Comparison of ENCODE assay signal across 13 cellular contexts in genomic region chr17:75906143-75906884, GRCh38. TPM values are rescaled to one million over a fixed set of nuclear protein-coding genes. Genes with fewer than 3 reads are reported as not detected.
DNase-seq lines count a peak whose midpoint lies in the region; ATAC-seq and TF ChIP-seq lines count a peak whose summit lies in the region.
"Had no signal": no experiment of that assay in that cellular context is flagged by ENCODE, and none has a peak within 500 bp of the region (broad histone marks: within the 10 kb centered on the region; RNA-seq: fewer than 3 reads in every experiment).

No MANE protein-coding gene starts in this region.

- TF ChIP-seq CTCF in SK-N-SH (IDR thresholded peaks at IDR 0.05) (no peak), RWPE2 (IDR thresholded peaks at IDR 0.05; ENCODE audit: poor library complexity, severe bottlenecking) (no peak), esophagus squamous epithelium (IDR thresholded peaks at IDR 0.05) (no peak), GM20000 (IDR thresholded peaks at IDR 0.05; ENCODE audit: extremely low read depth, missing control alignments) (no peak)

- WGBS in SK-N-SH (ENCODE audit: low lambda C conversion rate): 84% methylated on average over 10 of the region's 10 CpGs
- 67 to 73% methylated on average over 7 to 10 of the region's 10 CpGs for WGBS in esophagus squamous epithelium, 2 donors

- intact Hi-C loops in esophagus squamous epithelium (cut with DNase I): loop anchor here (5.0 kb wide), 1 partner anchor 101 kb away; no protein-coding TSS in a partner anchor

- no peak for TF ChIP-seq RAD21 in SK-N-SH (IDR thresholded peaks at IDR 0.05; ENCODE audit: low read length)

- no peak for TF ChIP-seq EP300 in SK-N-SH (IDR thresholded peaks at IDR 0.05; ENCODE audit: borderline replicate concordance in 1 of 2, low read depth in 1 of 2, low read length in 1 of 2)

- H3K79me2 ChIP-seq in SK-N-SH (ENCODE audit: insufficient read depth): peaks cover 30% of the 10 kb centered on the region; the same call in 1 of the 2 replicates

- H3K27ac ChIP-seq in SK-N-SH (ENCODE audit: low read depth in 2 of 2, low read length in 1 of 2) (0 out of 4 replicates have a peak overlapping the region, but pooled peaks of 1 of the 2 experiments have one; percentile 86), RWPE2 (ENCODE audit: poor library complexity, severe bottlenecking) (peak overlapping the region; percentile 69), esophagus squamous epithelium (peak overlapping the region; percentile 90 to 95 (median 92)), skin epidermis (peak overlapping the region in 13 of 21 experiments; percentile 5 to 93 (median 63))

- DNase-seq in SK-N-SH (no peak), RWPE2 (ENCODE audit: low spot score) (no peak), esophagus squamous epithelium (lab: John Stamatoyannopoulos, UW) (no peak), GM20000 (ENCODE audit: low spot score) (no peak), H7 (no peak)
- DNase-seq: ACHN, dermis blood vessel endothelial cell, GDM1, MG63, NCI-H524 treated with DMSO at 0.1 percent for 48 hours had no signal

- TF ChIP-seq POLR2A in esophagus squamous epithelium (IDR thresholded peaks at IDR 0.05): no peak

- peaks cover 17% of the 10 kb centered on the region for H3F3A ChIP-seq in SK-N-SH (replicated peaks; ENCODE audit: insufficient read depth)

- H2AFZ ChIP-seq in SK-N-SH (ENCODE audit: low read depth): 0 out of 2 replicates have a peak overlapping the region, but pooled peaks have one; percentile 99

- H3K4me3 ChIP-seq in SK-N-SH (ENCODE audit: low read depth in 2 of 2, low read length in 1 of 2) (no peak overlapping the region), RWPE2 (ENCODE audit: severe bottlenecking) (no peak overlapping the region), esophagus squamous epithelium (no peak overlapping the region), skin epidermis (no peak overlapping the region), H7 (ENCODE audit: insufficient read depth, low read depth, low read length) (no peak overlapping the region)

- H3K36me3 ChIP-seq in SK-N-SH (replicated peaks in 1 of 2; ENCODE audit: control insufficient read depth in 1 of 2, insufficient read depth in 2 of 2, low read length in 1 of 2) (peaks cover 8 to 13% of the 10 kb centered on the region in 2 experiments), RWPE2 (ENCODE audit: low read depth) (peaks cover 24% of the 10 kb centered on the region), esophagus squamous epithelium (peaks cover 0 to 19% (median 5%) of the 10 kb centered on the region in 3 donors), H7 (replicated peaks; ENCODE audit: control insufficient read depth, insufficient read depth, low read length) (peaks cover 8% of the 10 kb centered on the region)

- H3K9me2 ChIP-seq in SK-N-SH: no peaks in the 10 kb centered on the region

- H3K27me3 ChIP-seq in SK-N-SH (ENCODE audit: insufficient read depth) (no peaks in the 10 kb centered on the region), RWPE2 (ENCODE audit: insufficient read depth, poor library complexity, severe bottlenecking) (no peaks in the 10 kb centered on the region), esophagus squamous epithelium (no peaks in the 10 kb centered on the region), H7 (ENCODE audit: control insufficient read depth, insufficient read depth, low read length) (no peaks in the 10 kb centered on the region)
- H3K27me3 ChIP-seq: MG63 had no signal

- POLR2A ChIA-PET in SK-N-SH (lab: Yijun Ruan, JAX): interaction anchor here (1.1 to 1.9 kb wide), 3 partner anchors 51 to 108 kb away, joined by 4 to 7 read pairs (median 4); partner anchors contain the start of gene WBP2

- ATAC-seq in SK-N-SH treated with all-trans-retinoic acid at 6 μM for 48 hours (no peak), RWPE2 (ENCODE audit: low read depth) (no peak), GM18909 (IDR thresholded peaks at IDR 0.05; ENCODE audit: poor library complexity, unreplicated experiment) (no peak)

- H3K9ac ChIP-seq in SK-N-SH: no peak overlapping the region

- CTCF ChIA-PET in SK-N-SH (lab: Yijun Ruan, JAX): interaction anchor here (1.1 to 5.6 kb wide), 23 partner anchors 10 to 373 kb away, joined by 3 to 142 read pairs (median 11); partner anchors contain the start of genes CDK3, FBF1, TRIM47 and TRIM65

- no peaks in the 10 kb centered on the region for H4K20me1 ChIP-seq in SK-N-SH (ENCODE audit: insufficient read depth)

- no peak overlapping the region for H3K4me2 ChIP-seq in SK-N-SH

- H3K9me3 ChIP-seq in SK-N-SH (no peaks in the 10 kb centered on the region), RWPE2 (ENCODE audit: severe bottlenecking) (no peaks in the 10 kb centered on the region), esophagus squamous epithelium (no peaks in the 10 kb centered on the region)
- H3K9me3 ChIP-seq: MG63 had no signal

- peaks cover 4 to 22% of the 10 kb centered on the region in 2 experiments; a peak in 2 of 4 replicates for H3K4me1 ChIP-seq in SK-N-SH (ENCODE audit: control insufficient read depth in 1 of 2, insufficient read depth in 2 of 2, low read depth in 1 of 2, low read length in 1 of 2)
- peaks cover 20% of the 10 kb centered on the region for H3K4me1 ChIP-seq in RWPE2 (ENCODE audit: insufficient read depth, poor library complexity, severe bottlenecking)
- H3K4me1 ChIP-seq in esophagus squamous epithelium: peaks cover 25 to 75% (median 36%) of the 10 kb centered on the region in 3 donors

TF ChIP-seq in SK-N-SH, 30 proteins besides CTCF, POLR2A, EP300 and RAD21 (continues in another document):
- no peak for TF ChIP-seq MEF2A (IDR thresholded peaks at IDR 0.05; ENCODE audit: borderline replicate concordance, low read depth)

TF ChIP-seq in SK-N-SH treated with all-trans-retinoic acid at 6 μM for 48 hours, 23 proteins besides CTCF, POLR2A, EP300 and RAD21:
- no peak for TF ChIP-seq CREB5 (CRISPR knock-in tag; IDR thresholded peaks at IDR 0.05; ENCODE audit: low read depth)
- no peak for TF ChIP-seq TCF4 (CRISPR knock-in tag; IDR thresholded peaks at IDR 0.05; ENCODE audit: borderline replicate concordance)
- no peak for TF ChIP-seq ZFP3 (CRISPR knock-in tag; IDR thresholded peaks at IDR 0.05)

RNA-seq across cellular contexts. Expression of gene MRPL38, which starts 1.6 kb away (rescaled TPM):
- polyA plus RNA-seq in SK-N-SH (2012; rRNA removed): 62.5 and 93.9 TPM in 2 replicates
- polyA plus RNA-seq in SK-N-SH (2012; cell fraction: cytosol; rRNA removed): 28.7 and 43.8 TPM in 2 replicates
- polyA plus RNA-seq in SK-N-SH (2012; cell fraction: nucleus; rRNA removed): 321 and 427 TPM in 2 replicates
- total RNA-seq in esophagus squamous epithelium: 10 to 100 TPM; 40.2 to 49.2 (median 41.0) TPM
- 100 and 125 TPM in 2 replicates for total RNA-seq in H7 (2014; rRNA removed; shearing (Covaris generic))

RNA-seq across cellular contexts. Expression of gene TRIM65, which starts 9.6 kb away (rescaled TPM):
- 13.1 and 18.1 TPM in 2 replicates for polyA plus RNA-seq in SK-N-SH (2012; rRNA removed)
- polyA plus RNA-seq in SK-N-SH (2012; cell fraction: cytosol; rRNA removed): 7.7 and 11.7 TPM in 2 replicates
- polyA plus RNA-seq in SK-N-SH (2012; cell fraction: nucleus; rRNA removed): 21.5 and 24.6 TPM in 2 replicates
- total RNA-seq in esophagus squamous epithelium: 10 to 100 TPM; 17.3 to 24.6 (median 19.6) TPM
- total RNA-seq in H7 (2014; rRNA removed; shearing (Covaris generic)): 66.4 and 69.4 TPM in 2 replicates

RNA-seq across cellular contexts. Expression of gene TRIM47, which starts 27.9 kb away (rescaled TPM):
- 3.1 and 5.1 TPM in 2 replicates for polyA plus RNA-seq in SK-N-SH (2012; rRNA removed)
- 1.9 and 2.7 TPM in 2 replicates for polyA plus RNA-seq in SK-N-SH (2012; cell fraction: cytosol; rRNA removed)
- 6.9 and 7.6 TPM in 2 replicates for polyA plus RNA-seq in SK-N-SH (2012; cell fraction: nucleus; rRNA removed)
- total RNA-seq in esophagus squamous epithelium: 10 to 100 TPM; 19.5 to 33.4 (median 25.5) TPM
- total RNA-seq in H7 (2014; rRNA removed; shearing (Covaris generic)): 8.5 and 14.1 TPM in 2 replicates

RNA-seq across cellular contexts. Expression of gene FBF1, which starts 34.5 kb away (rescaled TPM):
- 19.0 and 19.7 TPM in 2 replicates for polyA plus RNA-seq in SK-N-SH (2012; rRNA removed)
- 4.7 and 7.7 TPM in 2 replicates for polyA plus RNA-seq in SK-N-SH (2012; cell fraction: cytosol; rRNA removed)
- polyA plus RNA-seq in SK-N-SH (2012; cell fraction: nucleus; rRNA removed): 103 and 134 TPM in 2 replicates
- total RNA-seq in esophagus squamous epithelium: 10 to 100 TPM; 13.9 to 18.3 (median 15.5) TPM
- total RNA-seq in H7 (2014; rRNA removed; shearing (Covaris generic)): 17.9 and 27.7 TPM in 2 replicates

RNA-seq across cellular contexts. Expression of gene WBP2, which starts 51.2 kb away (rescaled TPM):
- polyA plus RNA-seq in SK-N-SH (2012; rRNA removed): 49.7 and 55.8 TPM in 2 replicates
- 31.9 and 42.5 TPM in 2 replicates for polyA plus RNA-seq in SK-N-SH (2012; cell fraction: cytosol; rRNA removed)
- 63.2 and 67.1 TPM in 2 replicates for polyA plus RNA-seq in SK-N-SH (2012; cell fraction: nucleus; rRNA removed)
- 10 to 100 TPM; 24.9 to 44.2 (median 36.9) TPM for total RNA-seq in esophagus squamous epithelium
- 44.8 and 48.2 TPM in 2 replicates for total RNA-seq in H7 (2014; rRNA removed; shearing (Covaris generic))
